1 cellular context compared by ENCODE assay signal in genomic region chr6:153106021-153106420, GRCh38.
TF ChIP-seq lines count a peak whose summit lies in the region.

No MANE protein-coding gene starts in this region.

TF ChIP-seq in WTC11, 78 proteins besides CTCF, POLR2A, EP300 and RAD21 (continued from another document):
- TF ChIP-seq AFF4 (CRISPR knock-in tag; IDR thresholded peaks at IDR 0.05; ENCODE audit: borderline replicate concordance) (no peak), KAT7 (CRISPR knock-in tag; IDR thresholded peaks at IDR 0.05; ENCODE audit: borderline replicate concordance) (no peak), JAZF1 (CRISPR knock-in tag; IDR thresholded peaks at IDR 0.05) (no peak), FOXP4 (CRISPR knock-in tag; IDR thresholded peaks at IDR 0.05) (no peak), NFATC4 (CRISPR knock-in tag; IDR thresholded peaks at IDR 0.05) (no peak), ZNF512 (CRISPR knock-in tag; IDR thresholded peaks at IDR 0.05; ENCODE audit: borderline replicate concordance) (no peak), MAX (CRISPR knock-in tag; IDR thresholded peaks at IDR 0.05) (no peak), ZNF219 (CRISPR knock-in tag; IDR thresholded peaks at IDR 0.05; ENCODE audit: borderline replicate concordance) (no peak)
